ENCODE assay signal across 1 cellular context in genomic region chr2:15662026-15662425, GRCh38.
TF ChIP-seq lines count a peak whose summit lies in the region.

No MANE protein-coding gene starts in this region.

TF ChIP-seq in GM23338, 12 proteins besides CTCF, POLR2A, EP300 and RAD21 (continued from another document):
- TF ChIP-seq, protein P1, sequence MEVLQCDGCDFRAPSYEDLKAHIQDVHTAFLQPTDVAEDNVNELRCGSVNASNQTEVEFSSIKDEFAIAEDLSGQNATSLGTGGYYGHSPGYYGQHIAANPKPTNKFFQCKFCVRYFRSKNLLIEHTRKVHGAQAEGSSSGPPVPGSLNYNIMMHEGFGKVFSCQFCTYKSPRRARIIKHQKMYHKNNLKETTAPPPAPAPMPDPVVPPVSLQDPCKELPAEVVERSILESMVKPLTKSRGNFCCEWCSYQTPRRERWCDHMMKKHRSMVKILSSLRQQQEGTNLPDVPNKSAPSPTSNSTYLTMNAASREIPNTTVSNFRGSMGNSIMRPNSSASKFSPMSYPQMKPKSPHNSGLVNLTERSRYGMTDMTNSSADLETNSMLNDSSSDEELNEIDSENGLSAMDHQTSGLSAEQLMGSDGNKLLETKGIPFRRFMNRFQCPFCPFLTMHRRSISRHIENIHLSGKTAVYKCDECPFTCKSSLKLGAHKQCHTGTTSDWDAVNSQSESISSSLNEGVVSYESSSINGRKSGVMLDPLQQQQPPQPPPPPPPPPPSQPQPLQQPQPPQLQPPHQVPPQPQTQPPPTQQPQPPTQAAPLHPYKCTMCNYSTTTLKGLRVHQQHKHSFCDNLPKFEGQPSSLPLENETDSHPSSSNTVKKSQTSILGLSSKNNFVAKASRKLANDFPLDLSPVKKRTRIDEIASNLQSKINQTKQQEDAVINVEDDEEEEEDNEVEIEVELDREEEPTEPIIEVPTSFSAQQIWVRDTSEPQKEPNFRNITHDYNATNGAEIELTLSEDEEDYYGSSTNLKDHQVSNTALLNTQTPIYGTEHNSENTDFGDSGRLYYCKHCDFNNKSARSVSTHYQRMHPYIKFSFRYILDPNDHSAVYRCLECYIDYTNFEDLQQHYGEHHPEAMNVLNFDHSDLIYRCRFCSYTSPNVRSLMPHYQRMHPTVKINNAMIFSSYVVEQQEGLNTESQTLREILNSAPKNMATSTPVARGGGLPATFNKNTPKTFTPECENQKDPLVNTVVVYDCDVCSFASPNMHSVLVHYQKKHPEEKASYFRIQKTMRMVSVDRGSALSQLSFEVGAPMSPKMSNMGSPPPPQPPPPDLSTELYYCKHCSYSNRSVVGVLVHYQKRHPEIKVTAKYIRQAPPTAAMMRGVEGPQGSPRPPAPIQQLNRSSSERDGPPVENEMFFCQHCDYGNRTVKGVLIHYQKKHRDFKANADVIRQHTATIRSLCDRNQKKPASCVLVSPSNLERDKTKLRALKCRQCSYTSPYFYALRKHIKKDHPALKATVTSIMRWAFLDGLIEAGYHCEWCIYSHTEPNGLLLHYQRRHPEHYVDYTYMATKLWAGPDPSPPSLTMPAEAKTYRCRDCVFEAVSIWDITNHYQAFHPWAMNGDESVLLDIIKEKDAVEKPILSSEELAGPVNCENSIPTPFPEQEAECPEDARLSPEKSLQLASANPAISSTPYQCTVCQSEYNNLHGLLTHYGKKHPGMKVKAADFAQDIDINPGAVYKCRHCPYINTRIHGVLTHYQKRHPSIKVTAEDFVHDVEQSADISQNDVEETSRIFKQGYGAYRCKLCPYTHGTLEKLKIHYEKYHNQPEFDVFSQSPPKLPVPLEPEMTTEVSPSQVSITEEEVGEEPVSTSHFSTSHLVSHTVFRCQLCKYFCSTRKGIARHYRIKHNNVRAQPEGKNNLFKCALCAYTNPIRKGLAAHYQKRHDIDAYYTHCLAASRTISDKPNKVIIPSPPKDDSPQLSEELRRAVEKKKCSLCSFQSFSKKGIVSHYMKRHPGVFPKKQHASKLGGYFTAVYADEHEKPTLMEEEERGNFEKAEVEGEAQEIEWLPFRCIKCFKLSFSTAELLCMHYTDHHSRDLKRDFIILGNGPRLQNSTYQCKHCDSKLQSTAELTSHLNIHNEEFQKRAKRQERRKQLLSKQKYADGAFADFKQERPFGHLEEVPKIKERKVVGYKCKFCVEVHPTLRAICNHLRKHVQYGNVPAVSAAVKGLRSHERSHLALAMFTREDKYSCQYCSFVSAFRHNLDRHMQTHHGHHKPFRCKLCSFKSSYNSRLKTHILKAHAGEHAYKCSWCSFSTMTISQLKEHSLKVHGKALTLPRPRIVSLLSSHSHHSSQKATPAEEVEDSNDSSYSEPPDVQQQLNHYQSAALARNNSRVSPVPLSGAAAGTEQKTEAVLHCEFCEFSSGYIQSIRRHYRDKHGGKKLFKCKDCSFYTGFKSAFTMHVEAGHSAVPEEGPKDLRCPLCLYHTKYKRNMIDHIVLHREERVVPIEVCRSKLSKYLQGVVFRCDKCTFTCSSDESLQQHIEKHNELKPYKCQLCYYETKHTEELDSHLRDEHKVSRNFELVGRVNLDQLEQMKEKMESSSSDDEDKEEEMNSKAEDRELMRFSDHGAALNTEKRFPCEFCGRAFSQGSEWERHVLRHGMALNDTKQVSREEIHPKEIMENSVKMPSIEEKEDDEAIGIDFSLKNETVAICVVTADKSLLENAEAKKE (CRISPR knock-in tag; IDR thresholded peaks at IDR 0.05): no peak
- no peak for TF ChIP-seq EZH2 (IDR thresholded peaks at IDR 0.05; ENCODE audit: low read depth, unreplicated experiment)
- TF ChIP-seq CREB1 (CRISPR knock-in tag; IDR thresholded peaks at IDR 0.05; ENCODE audit: low read depth): no peak
- TF ChIP-seq ZNF114 (CRISPR knock-in tag; IDR thresholded peaks at IDR 0.05): no peak
- no peak for TF ChIP-seq JUNB (IDR thresholded peaks at IDR 0.05; ENCODE audit: unreplicated experiment)
- TF ChIP-seq NANOG (IDR thresholded peaks at IDR 0.05; ENCODE audit: borderline replicate concordance): no peak
- no peak for TF ChIP-seq ZNF331 (CRISPR knock-in tag; IDR thresholded peaks at IDR 0.05; ENCODE audit: low read depth)
